In genomic region chr6:8738951-8739350, GRCh38 we compare ENCODE assay signal across 31 cellular contexts.
"Had no signal": no experiment of that assay in that cellular context is flagged by ENCODE, and none has a peak within 500 bp of the region (broad histone marks: within the 10 kb centered on the region; RNA-seq: fewer than 3 reads in every experiment).

No MANE protein-coding gene starts in this region.

- H3K4me1 ChIP-seq: esophagus squamous epithelium, gastrocnemius medialis, heart right ventricle had no signal

- FAIRE-seq: astrocyte, colon had no signal

- H3K27me3 ChIP-seq: brain microvascular endothelial cell, esophagus squamous epithelium, gastrocnemius medialis, heart right ventricle, hepatocyte had no signal

- ATAC-seq: activated CD4-positive, alpha-beta T cell treated with anti-CD3 and anti-CD28 coated beads for 36 hours; activated T-cell treated with anti-CD3 and anti-CD28 coated beads, Interleukin-2, amount 50 U/mL, for 72 hours; effector memory CD8-positive, alpha-beta T cell; gastrocnemius medialis; heart right ventricle; T-helper 17 cell had no signal

- H3K9me3 ChIP-seq: esophagus squamous epithelium, gastrocnemius medialis had no signal

- H3K4me3 ChIP-seq: esophagus squamous epithelium, gastrocnemius medialis, heart right ventricle, hepatocyte had no signal

- H3K36me3 ChIP-seq: brain microvascular endothelial cell, esophagus squamous epithelium, gastrocnemius medialis, heart right ventricle had no signal

- H3K4me2 ChIP-seq: hepatocyte had no signal

- H3K27ac ChIP-seq: brain microvascular endothelial cell, epithelial cell of prostate, esophagus squamous epithelium, gastrocnemius medialis, heart right ventricle, hepatocyte had no signal

- DNase-seq: activated CD4-positive, alpha-beta memory T cell treated with anti-CD3 and anti-CD28 coated beads, Interleukin-2, amount 10 ng/mL, durations not matched to agents 7 days and 5 days; activated CD4-positive, alpha-beta T cell treated with anti-CD3 and anti-CD28 coated beads for 36 hours; activated CD4-positive, alpha-beta T cell treated with anti-CD3 and anti-CD28 coated beads, Interleukin-2, amount 10 ng/mL, durations not matched to agents 7 days and 5 days; activated CD4-positive, alpha-beta T cell treated with anti-CD3 and anti-CD28 coated beads, Interleukin-2, amount 50 U/mL, for 4 hours; activated CD4-positive, CD25-positive, alpha-beta regulatory T cell; activated CD4-positive, CD25-positive, alpha-beta regulatory T cell treated with anti-CD3 and anti-CD28 coated beads, Interleukin-2, amount 50 U/mL, for 72 hours; activated CD8-positive, alpha-beta memory T cell treated with anti-CD3 and anti-CD28 coated beads, Interleukin-2, amount 50 U/mL, for 48 hours; activated gamma-delta T cell treated with Interleukin-2 at 50 U/mL for 16 hours; activated naive CD4-positive, alpha-beta T cell treated with anti-CD3 and anti-CD28 coated beads, Interleukin-2, amount 50 U/mL, for 16 hours; activated naive CD4-positive, alpha-beta T cell treated with Interleukin-2 at 50 U/mL for 16 hours; activated T-cell treated with anti-CD3 and anti-CD28 coated beads for 4 hours; activated T-cell treated with anti-CD3 and anti-CD28 coated beads, Interleukin-2, amount 50 U/mL, for 24 hours; activated T-cell treated with anti-CD3 and anti-CD28 coated beads, Interleukin-2, amount 50 U/mL, for 72 hours; amniotic stem cell; anterior cingulate cortex; brain microvascular endothelial cell; caudate nucleus; cortex of kidney; dermis blood vessel endothelial cell; effector CD4-positive, alpha-beta T cell; effector memory CD8-positive, alpha-beta T cell; esophagus squamous epithelium; gastrocnemius medialis; heart right ventricle; T-helper 1 cell; T-helper 17 cell; T1000 had no signal
